10 cellular contexts compared by ENCODE assay signal in genomic region chr3:149468504-149469212, GRCh38. TPM values are rescaled to one million over a fixed set of nuclear protein-coding genes. Genes with fewer than 3 reads are reported as not detected.
DNase-seq lines count a peak whose midpoint lies in the region; ATAC-seq and TF ChIP-seq lines count a peak whose summit lies in the region.
"Had no signal": no experiment of that assay in that cellular context is flagged by ENCODE, and none has a peak within 500 bp of the region (broad histone marks: within the 10 kb centered on the region; RNA-seq: fewer than 3 reads in every experiment).

No MANE protein-coding gene starts in this region.

- DNase-seq in dermis blood vessel endothelial cell (peak; percentile 24), nucleus accumbens (lab: John Stamatoyannopoulos, UW) (no peak), DMS79 (lab: John Stamatoyannopoulos, UW) (no peak), HK-2 (ENCODE audit: unreplicated experiment) (no peak)
- DNase-seq in natural killer cell treated with Interleukin-12 subunit alpha and Interleukin-12 subunit beta and Interleukin-15 and Interleukin-18, amount 100 ng/mL, for 72 hours (ENCODE audit: low spot score), result no peak
- DNase-seq: NCI-H1105 had no signal

- no peak overlapping the region for H3K4me3 Mint-ChIP-seq in natural killer cell treated with Interleukin-12 subunit alpha and Interleukin-12 subunit beta and Interleukin-15 and Interleukin-18, amount 100 ng/mL, for 72 hours
- H3K4me3 Mint-ChIP-seq: stimulated activated effector memory CD8-positive, alpha-beta T cell treated with anti-CD3 and anti-CD28 coated beads, Interleukin-12 subunit alpha, Interleukin-12 subunit beta, amount 100 ng/mL, for 72 hours had no signal

- no peak for TF ChIP-seq POLR2A in GM18505 (IDR thresholded peaks at IDR 0.05; ENCODE audit: borderline replicate concordance, extremely low read depth, insufficient read depth, insufficient read length)

- ATAC-seq in GM18505 (IDR thresholded peaks at IDR 0.05; ENCODE audit: unreplicated experiment) (peak; percentile 90), GM21515 (IDR thresholded peaks at IDR 0.05; ENCODE audit: unreplicated experiment) (peak; percentile 89), HG03108 (IDR thresholded peaks at IDR 0.05; ENCODE audit: unreplicated experiment) (peak; percentile 97)
- ATAC-seq in natural killer cell treated with Interleukin-12 subunit alpha and Interleukin-12 subunit beta and Interleukin-15 and Interleukin-18, amount 100 ng/mL, for 72 hours, result no peak
- ATAC-seq: stimulated activated effector memory CD8-positive, alpha-beta T cell treated with anti-CD3 and anti-CD28 coated beads, Interleukin-12 subunit alpha, Interleukin-12 subunit beta, amount 100 ng/mL, for 72 hours had no signal

- no peaks in the 10 kb centered on the region for H3K27me3 Mint-ChIP-seq in natural killer cell treated with Interleukin-12 subunit alpha and Interleukin-12 subunit beta and Interleukin-15 and Interleukin-18, amount 100 ng/mL, for 72 hours

- H3K36me3 Mint-ChIP-seq in natural killer cell treated with Interleukin-12 subunit alpha and Interleukin-12 subunit beta and Interleukin-15 and Interleukin-18, amount 100 ng/mL, for 72 hours, result no peaks in the 10 kb centered on the region
- H3K36me3 Mint-ChIP-seq: stimulated activated effector memory CD8-positive, alpha-beta T cell treated with anti-CD3 and anti-CD28 coated beads, Interleukin-12 subunit alpha, Interleukin-12 subunit beta, amount 100 ng/mL, for 72 hours had no signal

- no peaks in the 10 kb centered on the region for H3K9me3 Mint-ChIP-seq in natural killer cell treated with Interleukin-12 subunit alpha and Interleukin-12 subunit beta and Interleukin-15 and Interleukin-18, amount 100 ng/mL, for 72 hours
- H3K9me3 Mint-ChIP-seq: stimulated activated effector memory CD8-positive, alpha-beta T cell treated with anti-CD3 and anti-CD28 coated beads, Interleukin-12 subunit alpha, Interleukin-12 subunit beta, amount 100 ng/mL, for 72 hours had no signal

- peaks cover 6 to 8% of the 10 kb centered on the region in 2 donors for H3K4me1 Mint-ChIP-seq in natural killer cell treated with Interleukin-12 subunit alpha and Interleukin-12 subunit beta and Interleukin-15 and Interleukin-18, amount 100 ng/mL, for 72 hours (ENCODE audit: low read depth in 2 of 2)
- H3K4me1 Mint-ChIP-seq: stimulated activated effector memory CD8-positive, alpha-beta T cell treated with anti-CD3 and anti-CD28 coated beads, Interleukin-12 subunit alpha, Interleukin-12 subunit beta, amount 100 ng/mL, for 72 hours had no signal

- no peak overlapping the region for H3K27ac Mint-ChIP-seq in natural killer cell treated with Interleukin-12 subunit alpha and Interleukin-12 subunit beta and Interleukin-15 and Interleukin-18, amount 100 ng/mL, for 72 hours
- H3K27ac Mint-ChIP-seq: stimulated activated effector memory CD8-positive, alpha-beta T cell treated with anti-CD3 and anti-CD28 coated beads, Interleukin-12 subunit alpha, Interleukin-12 subunit beta, amount 100 ng/mL, for 72 hours had no signal

RNA-seq across cellular contexts. Expression of gene TM4SF4, which starts 5.8 kb away (rescaled TPM):
- not detected in 2 replicates for total RNA-seq in dermis blood vessel endothelial cell
- total RNA-seq in natural killer cell treated with Interleukin-12 subunit alpha and Interleukin-12 subunit beta and Interleukin-15 and Interleukin-18, amount 100 ng/mL, for 72 hours, result not detected

Comparison
In these comparisons a context has a peak if more than half of its experiments do, and no peak if none do; other contexts are left out.
1. ATAC-seq: peak in GM18505 (single experiment), GM21515 (single experiment) and HG03108 (single experiment); none in natural killer cell treated with Interleukin-12 subunit alpha and Interleukin-12 subunit beta and Interleukin-15 and Interleukin-18, amount 100 ng/mL, for 72 hours (0 of 2).